8 cellular contexts compared by ENCODE assay signal in the genomic region with DNA sequence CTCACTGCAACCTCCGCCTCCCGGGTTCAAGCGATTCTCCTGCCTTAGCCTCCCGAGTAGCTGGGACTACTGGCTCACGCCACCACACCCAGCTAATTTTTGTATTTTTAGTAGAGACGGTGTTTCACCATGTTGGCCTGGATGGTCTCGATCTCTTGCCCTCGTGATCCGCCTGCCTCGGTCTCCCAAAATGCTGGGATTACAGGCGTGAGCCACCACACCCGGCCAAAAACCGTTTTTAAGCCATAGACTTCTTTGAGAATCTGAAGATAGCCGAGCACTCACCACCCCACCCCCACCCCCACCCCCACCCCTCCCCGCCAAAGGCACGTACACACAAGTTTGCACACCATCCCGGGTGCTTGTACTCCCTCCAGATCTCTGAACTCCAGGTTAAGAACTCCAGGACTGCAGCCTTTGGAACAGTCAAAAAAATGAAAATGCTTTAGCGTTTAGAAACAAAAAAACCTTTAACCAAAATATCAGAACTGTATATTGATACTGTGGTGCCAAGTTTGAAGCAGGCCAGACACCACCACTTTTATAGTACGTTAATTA. TPM values are rescaled to one million over a fixed set of nuclear protein-coding genes. Genes with fewer than 3 reads are reported as not detected.
A peak's percentile ranks its signal among the peaks of the same experiment; 100 is the strongest.
DNase-seq lines count a peak whose midpoint lies in the region; ATAC-seq and TF ChIP-seq lines count a peak whose summit lies in the region.

No MANE protein-coding gene starts in this region.

- H3K79me1 ChIP-seq in trophoblast cell (ENCODE audit: low read length) = peaks cover 12% of the 10 kb centered on the region

- H2BK5ac ChIP-seq in trophoblast cell (ENCODE audit: low read depth, low read length, poor library complexity) = no peak overlapping the region

- H3K9me2 ChIP-seq in PC-3 (replicated peaks; ENCODE audit: low read length) = no peaks in the 10 kb centered on the region

- no peak overlapping the region for H2BK120ac ChIP-seq in trophoblast cell (ENCODE audit: insufficient read depth, low read length, poor library complexity)

- H2AFZ ChIP-seq in PC-3 (ENCODE audit: low read length) (no peak overlapping the region), trophoblast cell (ENCODE audit: insufficient read depth, low read length, poor library complexity) (no peak overlapping the region)

- H3K9ac ChIP-seq in PC-3 (ENCODE audit: low read length) (peak overlapping the region; percentile 96), trophoblast cell (ENCODE audit: low read length) (no peak overlapping the region)

- POLR2A ChIA-PET in PC-3 (lab: Charles Lee; ENCODE audit: unreplicated experiment) = no interaction called here

- H3K4me3 ChIP-seq in PC-3 (ENCODE audit: low read length) (peak overlapping the region; percentile 99), epithelial cell of esophagus (ENCODE audit: low read length) (peak overlapping the region; percentile 85), trophoblast cell (ENCODE audit: low read depth, low read length) (peak overlapping the region; percentile 71)

- H4K91ac ChIP-seq in trophoblast cell (ENCODE audit: low read depth, low read length) = no peak overlapping the region

- peaks cover 46% of the 10 kb centered on the region for H4K20me1 ChIP-seq in PC-3 (ENCODE audit: low read length)

- no peaks in the 10 kb centered on the region for H3F3A ChIP-seq in PC-3 (ENCODE audit: low read length, unreplicated experiment)

- TF ChIP-seq CTCF in PC-3 (conservative IDR thresholded peaks at IDR 0.05; ENCODE audit: low read depth, low read length) (no peak), epithelial cell of esophagus (IDR thresholded peaks at IDR 0.05; ENCODE audit: insufficient read depth, low read depth, low read length, missing control alignments) (no peak)

- DNase-seq in ELR (ENCODE audit: low read depth) = peak; percentile 35
- no peak for DNase-seq in PC-3
- DNase-seq in epithelial cell of esophagus (ENCODE audit: low read depth) = peak; percentile 35
- peak in 1 of 2 donors; percentile 24 for DNase-seq in trophoblast cell
- DNase-seq in NCI-H2227 treated with DMSO at 0.1 percent for 48 hours (lab: John Stamatoyannopoulos, UW) = no peak
- no peak for DNase-seq in activated effector memory CD4-positive, alpha-beta T cell treated with anti-CD3 and anti-CD28 coated beads, Interleukin-2, amount 50 U/mL, for 16 hours

- H3K18ac ChIP-seq in trophoblast cell (ENCODE audit: low read length) = no peak overlapping the region

- no peak overlapping the region for H3K23ac ChIP-seq in trophoblast cell (ENCODE audit: low read length)

- peaks cover 7% of the 10 kb centered on the region; the same call in 1 of the 2 replicates for H3K36me3 ChIP-seq in PC-3 (ENCODE audit: low read depth, low read length)
- H3K36me3 ChIP-seq in trophoblast cell (ENCODE audit: control insufficient read depth in 1 of 2, insufficient read depth in 2 of 2, low read length in 2 of 2) = peaks cover 0 to 3% of the 10 kb centered on the region in 2 experiments

- H2BK12ac ChIP-seq in trophoblast cell (ENCODE audit: low read length) = no peak overlapping the region

- peak overlapping the region; percentile 95 for H3K4ac ChIP-seq in trophoblast cell (ENCODE audit: low read depth, low read length)

- H3K4me2 ChIP-seq in PC-3 (ENCODE audit: low read length) (peak overlapping the region; percentile 92), trophoblast cell (ENCODE audit: low read length) (peak overlapping the region; percentile 67)

- no peak overlapping the region for H4K8ac ChIP-seq in trophoblast cell (ENCODE audit: low read depth, low read length)

- no TSS peak for BruUV-seq in PC-3 (replicated peaks; lab: Mats Ljungman, UMichigan)

- intact Hi-C loops in PC-3 (cut with micrococcal nuclease) = no loop called here

- CTCF ChIA-PET in PC-3 (lab: Charles Lee) = no interaction called here

- no peak overlapping the region for H3K14ac ChIP-seq in trophoblast cell (ENCODE audit: low read length)

- H4K12ac ChIP-seq in trophoblast cell (ENCODE audit: low read depth, low read length) = no peak overlapping the region

- H3K9me3 ChIP-seq in PC-3 (ENCODE audit: low read length) = no peaks in the 10 kb centered on the region
- no peaks in the 10 kb centered on the region for H3K9me3 ChIP-seq in trophoblast cell (ENCODE audit: insufficient read depth, low read depth, low read length)

- H3K27ac ChIP-seq in PC-3 (ENCODE audit: low read length) = no peak overlapping the region
- no peak overlapping the region for H3K27ac ChIP-seq in trophoblast cell (ENCODE audit: low read depth, low read length)

- H3K4me1 ChIP-seq in PC-3 (ENCODE audit: insufficient read depth, low read length) (peaks cover 14% of the 10 kb centered on the region), trophoblast cell (ENCODE audit: control insufficient read depth in 1 of 2, insufficient read depth in 2 of 2, low read length in 2 of 2) (peaks cover 2 to 5% of the 10 kb centered on the region in 2 experiments)

- WGBS in trophoblast cell (ENCODE audit: extremely low coverage, insufficient coverage, insufficient read length) = no CpG with 5 or more reads among the region's 19 CpGs

- H3K79me2 ChIP-seq in PC-3 (ENCODE audit: low read length) (peaks cover 65% of the 10 kb centered on the region), trophoblast cell (ENCODE audit: control insufficient read depth, insufficient read depth, low read length, poor library complexity) (peaks cover 23% of the 10 kb centered on the region)

- ATAC-seq in PC-3 (no peak), HG03378 (IDR thresholded peaks at IDR 0.05; ENCODE audit: unreplicated experiment) (no peak), GM21786 (IDR thresholded peaks at IDR 0.05; ENCODE audit: unreplicated experiment) (no peak)

- H2AK5ac ChIP-seq in trophoblast cell (ENCODE audit: low read length) = no peak overlapping the region

- H3K27me3 ChIP-seq in PC-3 (ENCODE audit: low read length) (no peaks in the 10 kb centered on the region), trophoblast cell (ENCODE audit: insufficient read depth, low read length) (no peaks in the 10 kb centered on the region)

RNA-seq across cellular contexts. Expression of gene CRKL, which starts 1.5 kb away (rescaled TPM):
- total RNA-seq in PC-3 (2014; rRNA removed) = 35.4 and 36.2 TPM in 2 replicates
- 43.3 and 44.5 TPM in 2 replicates for polyA plus RNA-seq in trophoblast cell (2013)

RNA-seq across cellular contexts. Expression of gene AIFM3, which starts 48.3 kb away (rescaled TPM):
- 0.98 and 1.5 TPM in 2 replicates for total RNA-seq in PC-3 (2014; rRNA removed)
- polyA plus RNA-seq in trophoblast cell (2013) = 0.31 and 0.49 TPM in 2 replicates

RNA-seq across cellular contexts. Expression of gene SNAP29, which starts 59.9 kb away (rescaled TPM):
- 12.3 and 23.9 TPM in 2 replicates for total RNA-seq in PC-3 (2014; rRNA removed)
- 42.7 and 45.7 TPM in 2 replicates for polyA plus RNA-seq in trophoblast cell (2013)

Comparison
In these comparisons a context has a peak if more than half of its experiments do, and no peak if none do; other contexts are left out.
1. DNase-seq: peak in ELR (single experiment) and epithelial cell of esophagus (single experiment); none in PC-3 (single experiment), NCI-H2227 treated with DMSO at 0.1 percent for 48 hours (single experiment) and activated effector memory CD4-positive, alpha-beta T cell treated with anti-CD3 and anti-CD28 coated beads, Interleukin-2, amount 50 U/mL, for 16 hours (single experiment).
2. Peak in every context shown above with its lines, with median percentiles within 50 percentile points of each other: H3K4me3 ChIP-seq.